Comparison of ENCODE assay signal across 36 cellular contexts in genomic region chr3:47210863-47211405, GRCh38.
"Had no signal": no experiment of that assay in that cellular context is flagged by ENCODE, and none has a peak within 500 bp of the region (broad histone marks: within the 10 kb centered on the region; RNA-seq: fewer than 3 reads in every experiment).

No MANE protein-coding gene starts in this region.

- H3K27me3 Mint-ChIP-seq: activated B cell treated with CpG ODN at 0.5 μM for 24 hours; activated CD4-positive, alpha-beta memory T cell treated with anti-CD3 and anti-CD28 coated beads, Interleukin-2, amount 10 ng/mL, durations not matched to agents 7 days and 5 days; activated CD4-positive, alpha-beta T cell treated with anti-CD3 and anti-CD28 coated beads, Interleukin-2, amount 10 ng/mL, durations not matched to agents 24 days and 14 days; activated CD8-positive, alpha-beta memory T cell treated with anti-CD3 and anti-CD28 coated beads, Interleukin-2, amount 10 ng/mL, durations not matched to agents 7 days and 5 days; activated naive CD4-positive, alpha-beta T cell treated with anti-CD3 and anti-CD28 coated beads, Interleukin-2, amount 50 U/mL, for 24 hours; activated naive CD8-positive, alpha-beta T cell; activated naive CD8-positive, alpha-beta T cell treated with anti-CD3 and anti-CD28 coated beads, Interleukin-2, amount 10 ng/mL, durations not matched to agents 7 days and 5 days; activated naive CD8-positive, alpha-beta T cell treated with anti-CD3 and anti-CD28 coated beads, Interleukin-2, amount 50 U/mL, for 24 hours; activated T-cell treated with anti-CD3 and anti-CD28 coated beads, Interleukin-2, amount 50 U/mL, for 24 hours had no signal

- H3K4me1 ChIP-seq: ascending aorta had no signal

- H3K4me3 Mint-ChIP-seq: activated B cell treated with CpG ODN at 0.5 μM for 24 hours; activated CD4-positive, alpha-beta memory T cell treated with anti-CD3 and anti-CD28 coated beads, Interleukin-2, amount 10 ng/mL, durations not matched to agents 7 days and 5 days; activated CD4-positive, alpha-beta T cell treated with anti-CD3 and anti-CD28 coated beads, Interleukin-2, amount 10 ng/mL, durations not matched to agents 24 days and 14 days; activated CD8-positive, alpha-beta memory T cell treated with anti-CD3 and anti-CD28 coated beads, Interleukin-2, amount 10 ng/mL, durations not matched to agents 7 days and 5 days; activated CD8-positive, alpha-beta T cell treated with anti-CD3 and anti-CD28 coated beads, Interleukin-2, amount 10 ng/mL, durations not matched to agents 7 days and 5 days; activated naive CD4-positive, alpha-beta T cell treated with anti-CD3 and anti-CD28 coated beads, Interleukin-2, amount 10 ng/mL, durations not matched to agents 7 days and 5 days; activated naive CD4-positive, alpha-beta T cell treated with anti-CD3 and anti-CD28 coated beads, Interleukin-2, amount 50 U/mL, for 24 hours; activated naive CD8-positive, alpha-beta T cell; activated naive CD8-positive, alpha-beta T cell treated with anti-CD3 and anti-CD28 coated beads, Interleukin-2, amount 10 ng/mL, durations not matched to agents 7 days and 5 days; activated naive CD8-positive, alpha-beta T cell treated with anti-CD3 and anti-CD28 coated beads, Interleukin-2, amount 50 U/mL, for 24 hours; activated T-cell treated with anti-CD3 and anti-CD28 coated beads, Interleukin-2, amount 50 U/mL, for 24 hours; brain; T-helper 1 cell treated with Interleukin-12 subunit alpha and Interleukin-12 subunit beta and Interleukin-4 antibody, amounts not matched to agents 30 μg/mL and 1 μg/mL, for 36 hours; T-helper 2 cell treated with Interferon-gamma antibody and Interleukin-4, amounts not matched to agents 5 μg/mL and 100 μg/mL, for 36 hours had no signal

- H3K9me3 Mint-ChIP-seq: activated B cell treated with CpG ODN at 0.5 μM for 24 hours; activated CD4-positive, alpha-beta memory T cell treated with anti-CD3 and anti-CD28 coated beads, Interleukin-2, amount 10 ng/mL, durations not matched to agents 7 days and 5 days; activated CD4-positive, alpha-beta T cell treated with anti-CD3 and anti-CD28 coated beads, Interleukin-2, amount 10 ng/mL, durations not matched to agents 24 days and 14 days; activated naive CD4-positive, alpha-beta T cell treated with anti-CD3 and anti-CD28 coated beads, Interleukin-2, amount 10 ng/mL, durations not matched to agents 7 days and 5 days; activated naive CD4-positive, alpha-beta T cell treated with anti-CD3 and anti-CD28 coated beads, Interleukin-2, amount 50 U/mL, for 24 hours; activated naive CD8-positive, alpha-beta T cell treated with anti-CD3 and anti-CD28 coated beads, Interleukin-2, amount 10 ng/mL, durations not matched to agents 7 days and 5 days; activated naive CD8-positive, alpha-beta T cell treated with anti-CD3 and anti-CD28 coated beads, Interleukin-2, amount 50 U/mL, for 24 hours; activated T-cell treated with anti-CD3 and anti-CD28 coated beads, Interleukin-2, amount 50 U/mL, for 24 hours; activated T-helper 2 cell treated with anti-CD3 and anti-CD28 coated beads, Interferon-gamma antibody, Interleukin-2, Interleukin-4, amounts not matched to agents 10 μg/mL and 5 μg/mL and 100 μg/mL, durations not matched to agents 14 hours and 24 hours and 36 hours; brain; T-helper 1 cell treated with Interleukin-12 subunit alpha and Interleukin-12 subunit beta and Interleukin-4 antibody, amounts not matched to agents 30 μg/mL and 1 μg/mL, for 36 hours; T-helper 2 cell treated with Interferon-gamma antibody and Interleukin-4, amounts not matched to agents 5 μg/mL and 100 μg/mL, for 36 hours had no signal

- H3K27ac ChIP-seq: ascending aorta, cardiac muscle cell, VCaP had no signal

- H3K36me3 Mint-ChIP-seq: activated CD8-positive, alpha-beta memory T cell treated with anti-CD3 and anti-CD28 coated beads, Interleukin-2, amount 10 ng/mL, durations not matched to agents 7 days and 5 days; activated naive CD4-positive, alpha-beta T cell treated with anti-CD3 and anti-CD28 coated beads, Interleukin-2, amount 10 ng/mL, durations not matched to agents 7 days and 5 days; activated naive CD4-positive, alpha-beta T cell treated with anti-CD3 and anti-CD28 coated beads, Interleukin-2, amount 50 U/mL, for 24 hours; activated naive CD8-positive, alpha-beta T cell; activated naive CD8-positive, alpha-beta T cell treated with anti-CD3 and anti-CD28 coated beads, Interleukin-2, amount 10 ng/mL, durations not matched to agents 7 days and 5 days had no signal

- FAIRE-seq: bronchial epithelial cell, TTC549 had no signal

- H3K36me3 ChIP-seq: ascending aorta, cardiac muscle cell had no signal

- H3K4me3 ChIP-seq: ascending aorta, cardiac muscle cell had no signal

- H3K27ac Mint-ChIP-seq: activated B cell treated with CpG ODN at 0.5 μM for 24 hours; activated CD4-positive, alpha-beta memory T cell treated with anti-CD3 and anti-CD28 coated beads, Interleukin-2, amount 10 ng/mL, durations not matched to agents 7 days and 5 days; activated CD4-positive, alpha-beta T cell treated with anti-CD3 and anti-CD28 coated beads, Interleukin-2, amount 10 ng/mL, durations not matched to agents 24 days and 14 days; activated CD8-positive, alpha-beta memory T cell treated with anti-CD3 and anti-CD28 coated beads, Interleukin-2, amount 10 ng/mL, durations not matched to agents 7 days and 5 days; activated CD8-positive, alpha-beta T cell treated with anti-CD3 and anti-CD28 coated beads, Interleukin-2, amount 10 ng/mL, durations not matched to agents 7 days and 5 days; activated naive CD4-positive, alpha-beta T cell treated with anti-CD3 and anti-CD28 coated beads, Interleukin-2, amount 10 ng/mL, durations not matched to agents 7 days and 5 days; activated naive CD4-positive, alpha-beta T cell treated with anti-CD3 and anti-CD28 coated beads, Interleukin-2, amount 50 U/mL, for 24 hours; activated naive CD8-positive, alpha-beta T cell; activated naive CD8-positive, alpha-beta T cell treated with anti-CD3 and anti-CD28 coated beads, Interleukin-2, amount 10 ng/mL, durations not matched to agents 7 days and 5 days; activated naive CD8-positive, alpha-beta T cell treated with anti-CD3 and anti-CD28 coated beads, Interleukin-2, amount 50 U/mL, for 24 hours; activated T-cell treated with anti-CD3 and anti-CD28 coated beads, Interleukin-2, amount 50 U/mL, for 24 hours; activated T-helper 2 cell treated with anti-CD3 and anti-CD28 coated beads, Interferon-gamma antibody, Interleukin-2, Interleukin-4, amounts not matched to agents 10 μg/mL and 5 μg/mL and 100 μg/mL, durations not matched to agents 14 hours and 24 hours and 36 hours; brain; T-helper 1 cell treated with Interleukin-12 subunit alpha and Interleukin-12 subunit beta and Interleukin-4 antibody, amounts not matched to agents 30 μg/mL and 1 μg/mL, for 36 hours; T-helper 2 cell treated with Interferon-gamma antibody and Interleukin-4, amounts not matched to agents 5 μg/mL and 100 μg/mL, for 36 hours had no signal

- ATAC-seq: activated CD8-positive, alpha-beta memory T cell treated with anti-CD3 and anti-CD28 coated beads, Interleukin-2, amount 10 ng/mL, durations not matched to agents 7 days and 5 days; activated CD8-positive, alpha-beta T cell treated with anti-CD3 and anti-CD28 coated beads, Interleukin-2, amount 10 ng/mL, durations not matched to agents 7 days and 5 days; activated naive CD8-positive, alpha-beta T cell treated with anti-CD3 and anti-CD28 coated beads, Interleukin-2, amount 50 U/mL, for 24 hours had no signal

- H3K9me3 ChIP-seq: ascending aorta had no signal

- H3K27me3 ChIP-seq: ascending aorta, cardiac muscle cell had no signal

- DNase-seq: activated B cell treated with CpG ODN at 0.5 μM for 24 hours; activated CD4-positive, alpha-beta memory T cell treated with anti-CD3 and anti-CD28 coated beads, Interleukin-2, amount 10 ng/mL, durations not matched to agents 7 days and 5 days; activated CD4-positive, alpha-beta T cell treated with anti-CD3 and anti-CD28 coated beads for 4 hours; activated CD4-positive, alpha-beta T cell treated with anti-CD3 and anti-CD28 coated beads, Interleukin-2, amount 10 ng/mL, durations not matched to agents 24 days and 14 days; activated CD4-positive, alpha-beta T cell treated with anti-CD3 and anti-CD28 coated beads, Interleukin-2, amount 50 U/mL, for 1 hour; activated CD4-positive, alpha-beta T cell treated with anti-CD3 and anti-CD28 coated beads, Interleukin-2, amount 50 U/mL, for 4 hours; activated CD4-positive, CD25-positive, alpha-beta regulatory T cell treated with anti-CD3 and anti-CD28 coated beads, Interleukin-2, amount 50 U/mL, for 72 hours; activated CD8-positive, alpha-beta memory T cell treated with anti-CD3 and anti-CD28 coated beads for 24 hours; activated CD8-positive, alpha-beta memory T cell treated with anti-CD3 and anti-CD28 coated beads, Interleukin-2, amount 10 ng/mL, durations not matched to agents 7 days and 5 days; activated CD8-positive, alpha-beta memory T cell treated with anti-CD3 and anti-CD28 coated beads, Interleukin-2, amount 50 U/mL, for 48 hours; activated CD8-positive, alpha-beta T cell treated with anti-CD3 and anti-CD28 coated beads, Interleukin-2, amount 10 ng/mL, durations not matched to agents 7 days and 5 days; activated effector memory CD4-positive, alpha-beta T cell treated with Interleukin-2 at 50 U/mL for 16 hours; activated gamma-delta T cell; activated naive CD4-positive, alpha-beta T cell treated with anti-CD3 and anti-CD28 coated beads, Interleukin-2, amount 10 ng/mL, durations not matched to agents 7 days and 5 days; activated naive CD4-positive, alpha-beta T cell treated with Interleukin-2 at 50 U/mL for 16 hours; activated naive CD8-positive, alpha-beta T cell treated with anti-CD3 and anti-CD28 coated beads, Interleukin-2, amount 10 ng/mL, durations not matched to agents 7 days and 5 days; activated naive CD8-positive, alpha-beta T cell treated with anti-CD3 and anti-CD28 coated beads, Interleukin-2, amount 50 U/mL, for 24 hours; activated T-cell treated with anti-CD3 and anti-CD28 coated beads, Interleukin-2, amount 50 U/mL, for 24 hours; activated T-cell treated with anti-CD3 and anti-CD28 coated beads, Interleukin-2, amount 50 U/mL, for 48 hours; amygdala; anterior cingulate cortex; central memory CD4-positive, alpha-beta T cell; T-helper 1 cell; T-helper 2 cell; T-helper 9 cell had no signal

- H3K4me1 Mint-ChIP-seq: activated B cell treated with CpG ODN at 0.5 μM for 24 hours; activated CD4-positive, alpha-beta memory T cell treated with anti-CD3 and anti-CD28 coated beads, Interleukin-2, amount 10 ng/mL, durations not matched to agents 7 days and 5 days; activated CD4-positive, alpha-beta T cell treated with anti-CD3 and anti-CD28 coated beads, Interleukin-2, amount 10 ng/mL, durations not matched to agents 24 days and 14 days; activated CD8-positive, alpha-beta memory T cell treated with anti-CD3 and anti-CD28 coated beads, Interleukin-2, amount 10 ng/mL, durations not matched to agents 7 days and 5 days; activated naive CD4-positive, alpha-beta T cell treated with anti-CD3 and anti-CD28 coated beads, Interleukin-2, amount 10 ng/mL, durations not matched to agents 7 days and 5 days; activated naive CD4-positive, alpha-beta T cell treated with anti-CD3 and anti-CD28 coated beads, Interleukin-2, amount 50 U/mL, for 24 hours; activated naive CD8-positive, alpha-beta T cell treated with anti-CD3 and anti-CD28 coated beads, Interleukin-2, amount 10 ng/mL, durations not matched to agents 7 days and 5 days; activated naive CD8-positive, alpha-beta T cell treated with anti-CD3 and anti-CD28 coated beads, Interleukin-2, amount 50 U/mL, for 24 hours; brain had no signal
